Comparison of ENCODE assay signal across 19 cellular contexts in the genomic region with DNA sequence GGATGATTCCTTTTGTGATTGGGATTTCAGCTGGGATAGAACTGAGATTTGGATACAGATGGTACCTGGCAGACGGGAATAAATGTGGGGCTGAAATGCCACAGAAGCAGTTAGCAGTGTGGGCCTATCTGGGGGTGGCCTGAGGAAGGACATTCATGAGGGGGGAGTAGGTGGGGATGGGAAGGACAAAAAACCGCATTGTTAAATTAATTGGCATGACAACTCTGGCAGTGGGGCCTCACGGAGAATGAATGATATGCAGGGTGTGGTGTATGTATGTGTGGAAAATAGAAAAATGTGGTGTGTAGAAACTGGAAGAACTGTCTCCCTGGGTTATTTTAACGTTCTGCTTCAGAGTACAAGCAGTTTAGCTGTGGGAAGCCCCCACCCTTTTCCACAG. TPM values are rescaled to one million over a fixed set of nuclear protein-coding genes. Genes with fewer than 3 reads are reported as not detected.
DNase-seq lines count a peak whose midpoint lies in the region; ATAC-seq and TF ChIP-seq lines count a peak whose summit lies in the region.
"Had no signal": no experiment of that assay in that cellular context is flagged by ENCODE, and none has a peak within 500 bp of the region (broad histone marks: within the 10 kb centered on the region; RNA-seq: fewer than 3 reads in every experiment).

No MANE protein-coding gene starts in this region.

- no peaks in the 10 kb centered on the region for H3K36me3 Mint-ChIP-seq in stimulated activated effector memory CD8-positive, alpha-beta T cell treated with anti-CD3 and anti-CD28 coated beads, Interleukin-12 subunit alpha, Interleukin-12 subunit beta, amount 100 ng/mL, for 72 hours
- H3K36me3 Mint-ChIP-seq: CD4-positive, alpha-beta memory T cell had no signal

- H3K14ac ChIP-seq in trophoblast cell (ENCODE audit: low read length), result no peak overlapping the region

- no peaks in the 10 kb centered on the region for H3K4me1 Mint-ChIP-seq in stimulated activated effector memory CD8-positive, alpha-beta T cell treated with anti-CD3 and anti-CD28 coated beads, Interleukin-12 subunit alpha, Interleukin-12 subunit beta, amount 100 ng/mL, for 72 hours

- H3K4me1 ChIP-seq in HEK293 (ENCODE audit: control insufficient read depth, insufficient read depth, low read length) (no peaks in the 10 kb centered on the region), trophoblast cell (ENCODE audit: control insufficient read depth in 1 of 2, insufficient read depth in 2 of 2, low read length in 2 of 2) (peaks cover 0 to 6% of the 10 kb centered on the region in 2 experiments)
- H3K4me1 ChIP-seq: A549 had no signal

- H3K36me3 ChIP-seq in HEK293 (ENCODE audit: control insufficient read depth in 2 of 2, insufficient read depth in 1 of 2, low read length in 2 of 2) (no peaks in the 10 kb centered on the region), trophoblast cell (ENCODE audit: control insufficient read depth in 1 of 2, insufficient read depth in 2 of 2, low read length in 2 of 2) (peaks cover 3 to 6% of the 10 kb centered on the region in 2 experiments)

- no peaks in the 10 kb centered on the region for H3K79me1 ChIP-seq in trophoblast cell (ENCODE audit: low read length)

- H3K79me2 ChIP-seq in trophoblast cell (ENCODE audit: control insufficient read depth, insufficient read depth, low read length, poor library complexity), result peaks cover 8% of the 10 kb centered on the region

- peak overlapping the region; percentile 92 for H3K4ac ChIP-seq in trophoblast cell (ENCODE audit: low read depth, low read length)

- no peak overlapping the region for H2BK5ac ChIP-seq in trophoblast cell (ENCODE audit: low read depth, low read length, poor library complexity)

- CTCF ChIA-PET in HEK293 (lab: Yijun Ruan, JAX), result no interaction called here

- H3K9ac ChIP-seq in trophoblast cell (ENCODE audit: low read length), result no peak overlapping the region

- no peak overlapping the region for H2AK5ac ChIP-seq in trophoblast cell (ENCODE audit: low read length)

- no peak overlapping the region for H4K91ac ChIP-seq in trophoblast cell (ENCODE audit: low read depth, low read length)

- no peak overlapping the region for H3K27ac Mint-ChIP-seq in stimulated activated effector memory CD8-positive, alpha-beta T cell treated with anti-CD3 and anti-CD28 coated beads, Interleukin-12 subunit alpha, Interleukin-12 subunit beta, amount 100 ng/mL, for 72 hours
- H3K27ac Mint-ChIP-seq: CD4-positive, alpha-beta memory T cell; GM23338; H9; HFFc6 had no signal

- POLR2A ChIA-PET in HEK293 (lab: Yijun Ruan, JAX), result no interaction called here

- TF ChIP-seq CTCF in HEK293 (tag by site-specific recombination; IDR thresholded peaks at IDR 0.05), result no peak

- no peak overlapping the region for H3K4me3 Mint-ChIP-seq in stimulated activated effector memory CD8-positive, alpha-beta T cell treated with anti-CD3 and anti-CD28 coated beads, Interleukin-12 subunit alpha, Interleukin-12 subunit beta, amount 100 ng/mL, for 72 hours
- H3K4me3 Mint-ChIP-seq: CD4-positive, alpha-beta memory T cell; GM23338; H9; HFFc6 had no signal

- peak overlapping the region; percentile 40 for H2AFZ ChIP-seq in trophoblast cell (ENCODE audit: insufficient read depth, low read length, poor library complexity)
- H2AFZ ChIP-seq: GM23338 had no signal

- no peak for ATAC-seq in GM18511 (IDR thresholded peaks at IDR 0.05; ENCODE audit: unreplicated experiment)
- ATAC-seq in stimulated activated effector memory CD8-positive, alpha-beta T cell treated with anti-CD3 and anti-CD28 coated beads, Interleukin-12 subunit alpha, Interleukin-12 subunit beta, amount 100 ng/mL, for 72 hours, result no peak
- ATAC-seq: A549, GM23338, HCT116 had no signal

- no CpG with 5 or more reads among the region's 4 CpGs for WGBS in trophoblast cell (ENCODE audit: extremely low coverage, insufficient coverage, insufficient read length)

- H3K27ac ChIP-seq in HEK293 (ENCODE audit: extremely low read depth, low read depth, low read length), result no peak overlapping the region
- no peak overlapping the region for H3K27ac ChIP-seq in trophoblast cell (ENCODE audit: low read depth, low read length)
- H3K27ac ChIP-seq: A549 had no signal

- no peak overlapping the region for H3K4me2 ChIP-seq in trophoblast cell (ENCODE audit: low read length)
- H3K4me2 ChIP-seq: A549, GM23338 had no signal

- H3K18ac ChIP-seq in trophoblast cell (ENCODE audit: low read length), result peak overlapping the region; percentile 31

- H4K8ac ChIP-seq in trophoblast cell (ENCODE audit: low read depth, low read length), result no peak overlapping the region

- H2BK12ac ChIP-seq in trophoblast cell (ENCODE audit: low read length), result peak overlapping the region; percentile 62

- H3K9me3 ChIP-seq in HEK293 (ENCODE audit: control insufficient read depth, insufficient read depth, low read depth, low read length) (no peaks in the 10 kb centered on the region), trophoblast cell (ENCODE audit: insufficient read depth, low read depth, low read length) (no peaks in the 10 kb centered on the region)

- no peak overlapping the region for H3K23ac ChIP-seq in trophoblast cell (ENCODE audit: low read length)

- no peak overlapping the region for H4K12ac ChIP-seq in trophoblast cell (ENCODE audit: low read depth, low read length)

- no peak overlapping the region for H3K4me3 ChIP-seq in HEK293 (ENCODE audit: low read depth, low read length)
- no peak overlapping the region for H3K4me3 ChIP-seq in trophoblast cell (ENCODE audit: low read depth, low read length)
- H3K4me3 ChIP-seq: A549, GM23338 had no signal

- no peaks in the 10 kb centered on the region for H3K9me3 Mint-ChIP-seq in stimulated activated effector memory CD8-positive, alpha-beta T cell treated with anti-CD3 and anti-CD28 coated beads, Interleukin-12 subunit alpha, Interleukin-12 subunit beta, amount 100 ng/mL, for 72 hours
- H3K9me3 Mint-ChIP-seq: GM23338, H9 had no signal

- H2BK120ac ChIP-seq in trophoblast cell (ENCODE audit: insufficient read depth, low read length, poor library complexity), result no peak overlapping the region

- peak; percentile 33 for DNase-seq in SW480 (ENCODE audit: low spot score)
- no peak for DNase-seq in trophoblast cell
- no peak for DNase-seq in stimulated activated effector memory CD8-positive, alpha-beta T cell treated with anti-CD3 and anti-CD28 coated beads, Interleukin-12 subunit alpha, Interleukin-12 subunit beta, amount 100 ng/mL, for 72 hours (ENCODE audit: low spot score in 2 of 2)
- no peak for DNase-seq in NCI-H1417 (lab: John Stamatoyannopoulos, UW)
- DNase-seq: 8988T; C1 segment of cervical spinal cord; Calu3; CD4-positive, alpha-beta memory T cell; COR-L47; DMS53; DMS79 treated with DMSO at 0.1 percent for 48 hours; GF-D8; H9; HFFc6 had no signal

- H3K27me3 ChIP-seq in trophoblast cell (ENCODE audit: insufficient read depth, low read length), result no peaks in the 10 kb centered on the region

TF ChIP-seq in HEK293, 187 proteins besides CTCF, POLR2A, EP300 and RAD21 (continues in another document):
- TF ChIP-seq ZNF133 (tag by site-specific recombination; IDR thresholded peaks at IDR 0.05), result no peak
- TF ChIP-seq ZNF580 (tag by site-specific recombination; IDR thresholded peaks at IDR 0.05), result no peak
- TF ChIP-seq ZFHX2 (tag by site-specific recombination; conservative IDR thresholded peaks at IDR 0.05), result peak; percentile 48
- no peak for TF ChIP-seq MZF1 (tag by site-specific recombination; IDR thresholded peaks at IDR 0.05; ENCODE audit: borderline replicate concordance)
- TF ChIP-seq SP7 (tag by site-specific recombination; IDR thresholded peaks at IDR 0.05), result no peak
- no peak for TF ChIP-seq ZNF558 (tag by site-specific recombination; IDR thresholded peaks at IDR 0.05)
- no peak for TF ChIP-seq WT1 (tag by site-specific recombination; IDR thresholded peaks at IDR 0.05)
- TF ChIP-seq ELK4 (IDR thresholded peaks at IDR 0.05; ENCODE audit: borderline replicate concordance, low read depth, low read length), result no peak
- no peak for TF ChIP-seq SETDB1 (IDR thresholded peaks at IDR 0.05; ENCODE audit: insufficient read length, low read length)
- no peak for TF ChIP-seq ZNF544 (tag by site-specific recombination; IDR thresholded peaks at IDR 0.05)
- TF ChIP-seq ZNF571 (tag by site-specific recombination; IDR thresholded peaks at IDR 0.05), result no peak
- TF ChIP-seq ZSCAN16 (tag by site-specific recombination; IDR thresholded peaks at IDR 0.05), result no peak
- TF ChIP-seq ZNF654 (tag by site-specific recombination; IDR thresholded peaks at IDR 0.05; ENCODE audit: low read depth), result no peak

RNA-seq across cellular contexts. Expression of gene SDK1, which starts 17.8 kb away (rescaled TPM):
- 24.7 and 25.7 TPM in 2 replicates for polyA plus RNA-seq in trophoblast cell (2013)
- polyA plus RNA-seq: CD4-positive, alpha-beta memory T cell had no signal
